21 cellular contexts compared by ENCODE assay signal in genomic region chr9:33197279-33197678, GRCh38. TPM values are rescaled to one million over a fixed set of nuclear protein-coding genes. Genes with fewer than 3 reads are reported as not detected.
DNase-seq lines count a peak whose midpoint lies in the region; ATAC-seq, FAIRE-seq and TF ChIP-seq lines count a peak whose summit lies in the region.
"Had no signal": no experiment of that assay in that cellular context is flagged by ENCODE, and none has a peak within 500 bp of the region (broad histone marks: within the 10 kb centered on the region; RNA-seq: fewer than 3 reads in every experiment).

No MANE protein-coding gene starts in this region.

- DNase-seq in ascending aorta (ENCODE audit: low spot score in 2 of 2): peak in 1 of 2 donors; percentile 71
- no peak for DNase-seq in left cardiac atrium
- no peak for DNase-seq in pancreas
- peak; percentile 44 to 70 for DNase-seq in uterus
- DNase-seq in GM13977 (ENCODE audit: low spot score): no peak
- DNase-seq in DMS79 treated with DMSO at 0.1 percent for 48 hours (lab: John Stamatoyannopoulos, UW): no peak
- DNase-seq in HuH-7 (ENCODE audit: low spot score): no peak
- DNase-seq: activated CD4-positive, alpha-beta T cell treated with anti-CD3 and anti-CD28 coated beads for 48 hours; activated CD8-positive, alpha-beta memory T cell treated with anti-CD3 and anti-CD28 coated beads, Interleukin-2, amount 50 U/mL, for 4 hours; activated effector memory CD4-positive, alpha-beta T cell treated with anti-CD3 and anti-CD28 coated beads, Interleukin-2, amount 50 U/mL, for 16 hours; AML-193; Caco-2; foreskin fibroblast; naive thymus-derived CD8-positive, alpha-beta T cell; NCI-H1417; RPMI8226; stimulated activated naive CD8-positive, alpha-beta T cell treated with anti-CD3 and anti-CD28 coated beads, Interleukin-15, amount 100 ng/mL, for 72 hours had no signal

- ATAC-seq in left cardiac atrium (peak; percentile 69 to 85), pancreas (peak in 3 of 4 donors; percentile 29 to 40 (median 38))
- ATAC-seq: left lobe of liver; naive thymus-derived CD8-positive, alpha-beta T cell; stimulated activated naive CD8-positive, alpha-beta T cell treated with anti-CD3 and anti-CD28 coated beads, Interleukin-15, amount 100 ng/mL, for 72 hours had no signal

- no peak for FAIRE-seq in pancreas (lab: Jason Lieb, UNC)
- FAIRE-seq: TTC549 had no signal

- no peaks in the 10 kb centered on the region for H3K9me3 ChIP-seq in ascending aorta
- H3K9me3 ChIP-seq in pancreas: no peaks in the 10 kb centered on the region
- H3K9me3 ChIP-seq in uterus: no peaks in the 10 kb centered on the region
- H3K9me3 ChIP-seq: Caco-2 had no signal

- H3K36me3 ChIP-seq in ascending aorta: no peaks in the 10 kb centered on the region
- no peaks in the 10 kb centered on the region for H3K36me3 ChIP-seq in pancreas
- no peaks in the 10 kb centered on the region for H3K36me3 ChIP-seq in uterus

- intact Hi-C loops in ascending aorta (cut with DNase I): no loop called here
- intact Hi-C loops in left cardiac atrium (cut with DNase I): no loop called here
- intact Hi-C loops in pancreas (cut with DNase I): no loop called here
- intact Hi-C loops in uterus (cut with DNase I; ENCODE audit: low total_unique reads): no loop called here

- H3K4me3 ChIP-seq in ascending aorta (no peak overlapping the region), pancreas (no peak overlapping the region), uterus (no peak overlapping the region)

- in situ Hi-C loops in GM13977 (cut with MboI; ENCODE audit: low pct_unique_long_range_greater_than_20kb, low sequenced_read_pairs, unreplicated experiment): no loop called here

- WGBS in pancreas, 2 donors: 48 to 56% methylated on average over 2 of the region's 2 CpGs

- H3K4me1 ChIP-seq in ascending aorta (peaks cover 6 to 23% of the 10 kb centered on the region in 2 donors), pancreas (no peaks in the 10 kb centered on the region), uterus (peaks cover 0 to 6% of the 10 kb centered on the region in 2 donors)
- H3K4me1 ChIP-seq: Caco-2 had no signal

- TF ChIP-seq POLR2A in uterus (IDR thresholded peaks at IDR 0.05): no peak

- H3K27me3 ChIP-seq in ascending aorta (no peaks in the 10 kb centered on the region), pancreas (no peaks in the 10 kb centered on the region), uterus (no peaks in the 10 kb centered on the region)

- TF ChIP-seq CTCF in ascending aorta (IDR thresholded peaks at IDR 0.05): no peak
- no peak for TF ChIP-seq CTCF in pancreas (IDR thresholded peaks at IDR 0.05)
- TF ChIP-seq CTCF in uterus (IDR thresholded peaks at IDR 0.05): no peak
- no peak for TF ChIP-seq CTCF in GM13977 (IDR thresholded peaks at IDR 0.05; ENCODE audit: extremely low read depth, insufficient read depth, missing control alignments)

- H3K27ac ChIP-seq in ascending aorta: peak overlapping the region; percentile 81 to 83
- H3K27ac ChIP-seq in pancreas: no peak overlapping the region
- peak overlapping the region; percentile 61 to 75 for H3K27ac ChIP-seq in uterus

RNA-seq across cellular contexts. Expression of gene B4GALT1, which starts 30.1 kb away (rescaled TPM):
- total RNA-seq in ascending aorta (100 TPM), left cardiac atrium (100 to 1,000 TPM in 1 of 2 donors, 10 to 100 TPM in 1; 49.5 to 107 TPM), pancreas (10 to 100 TPM; 16.1 to 54.2 (median 33.7) TPM), uterus (10 to 100 TPM; 13.1 to 66.3 (median 37.1) TPM)
- polyA plus RNA-seq in pancreas: 10 to 100 TPM in 1 of 2 donors, 1 to 10 TPM in 1; 9.7 to 15.5 TPM

RNA-seq across cellular contexts. Expression of gene SPINK4, which starts 42.7 kb away (rescaled TPM):
- total RNA-seq in ascending aorta (not detected), left cardiac atrium (not detected), pancreas (1 to 10 TPM in 1 of 6 donors, not detected in 5; 1.4 TPM), uterus (not detected)
- 1 to 10 TPM; 1.5 to 9.2 TPM for polyA plus RNA-seq in pancreas
- total RNA-seq: left lobe of liver; LHCN-M2; naive thymus-derived CD8-positive, alpha-beta T cell; pulmonary artery endothelial cell had no signal
- polyA plus RNA-seq: naive thymus-derived CD8-positive, alpha-beta T cell had no signal

Comparison
In these comparisons a context has a peak if more than half of its experiments do, and no peak if none do; other contexts are left out.
1. DNase-seq: peak in uterus (2 of 2); none in left cardiac atrium (single experiment), pancreas (0 of 6), GM13977 (single experiment), DMS79 treated with DMSO at 0.1 percent for 48 hours (single experiment) and HuH-7 (single experiment).
2. H3K27ac ChIP-seq: peak in ascending aorta (2 of 2) and uterus (2 of 2); none in pancreas (0 of 4).